Comparison of ENCODE assay signal across 13 cellular contexts in genomic region chr1:22639286-22639685, GRCh38.
DNase-seq lines count a peak whose midpoint lies in the region; ATAC-seq, FAIRE-seq and TF ChIP-seq lines count a peak whose summit lies in the region.
"Had no signal": no experiment of that assay in that cellular context is flagged by ENCODE, and none has a peak within 500 bp of the region (broad histone marks: within the 10 kb centered on the region; RNA-seq: fewer than 3 reads in every experiment).

No MANE protein-coding gene starts in this region.

- in situ Hi-C loops in GM13976 (cut with MboI; ENCODE audit: low sequenced_read_pairs, unreplicated experiment), result loop anchor here (25.0 kb wide), 1 partner anchor 502 kb away; the partner anchor contains the start of gene WNT4

- no peak for FAIRE-seq in H54 (lab: Jason Lieb, UNC)

- ATAC-seq in GM19455 (IDR thresholded peaks at IDR 0.05; ENCODE audit: unreplicated experiment), result no peak
- ATAC-seq: activated CD4-positive, alpha-beta T cell treated with anti-CD3 and anti-CD28 coated beads for 36 hours; activated naive CD8-positive, alpha-beta T cell treated with anti-CD3 and anti-CD28 coated beads, Interleukin-2, amount 50 U/mL, for 24 hours; gastroesophageal sphincter; PC-3 had no signal

- peak; percentile 54 for DNase-seq in AG10803 (ENCODE audit: low read depth)
- DNase-seq in H54 (ENCODE audit: insufficient read length, low spot score), result peak; percentile 24
- peak; percentile 53 for DNase-seq in astrocyte of the hippocampus (ENCODE audit: low read depth, low spot score)
- peak; percentile 11 for DNase-seq in kidney tubule cell (ENCODE audit: low spot score)
- DNase-seq in GM13976 (ENCODE audit: low spot score), result no peak
- no peak for DNase-seq in NCI-H2081 (lab: John Stamatoyannopoulos, UW)
- no peak for DNase-seq in foreskin melanocyte
- DNase-seq: activated CD4-positive, alpha-beta T cell treated with anti-CD3 and anti-CD28 coated beads for 36 hours; activated naive CD8-positive, alpha-beta T cell treated with anti-CD3 and anti-CD28 coated beads, Interleukin-2, amount 50 U/mL, for 24 hours; DMS79 treated with DMSO at 0.1 percent for 48 hours; PC-3 had no signal

- TF ChIP-seq CTCF in AG10803 (conservative IDR thresholded peaks at IDR 0.05; ENCODE audit: low read length), result no peak; the same call in 1 of the 2 replicates
- no peak for TF ChIP-seq CTCF in GM13976 (IDR thresholded peaks at IDR 0.05; ENCODE audit: borderline replicate concordance, control extremely low read depth, extremely low read depth, insufficient read depth, missing control alignments)

- no peak overlapping the region for H3K4me3 ChIP-seq in AG10803 (ENCODE audit: low read length)

- TF ChIP-seq POLR2A in H54 (IDR thresholded peaks at IDR 0.05; ENCODE audit: low read depth, low read length), result no peak

Comparison
In these comparisons a context has a peak if more than half of its experiments do, and no peak if none do; other contexts are left out.
1. DNase-seq: peak in AG10803 (single experiment), H54 (single experiment), astrocyte of the hippocampus (single experiment) and kidney tubule cell (single experiment); none in GM13976 (single experiment), NCI-H2081 (0 of 2) and foreskin melanocyte (single experiment).